18 cellular contexts compared by ENCODE assay signal in the genomic region with DNA sequence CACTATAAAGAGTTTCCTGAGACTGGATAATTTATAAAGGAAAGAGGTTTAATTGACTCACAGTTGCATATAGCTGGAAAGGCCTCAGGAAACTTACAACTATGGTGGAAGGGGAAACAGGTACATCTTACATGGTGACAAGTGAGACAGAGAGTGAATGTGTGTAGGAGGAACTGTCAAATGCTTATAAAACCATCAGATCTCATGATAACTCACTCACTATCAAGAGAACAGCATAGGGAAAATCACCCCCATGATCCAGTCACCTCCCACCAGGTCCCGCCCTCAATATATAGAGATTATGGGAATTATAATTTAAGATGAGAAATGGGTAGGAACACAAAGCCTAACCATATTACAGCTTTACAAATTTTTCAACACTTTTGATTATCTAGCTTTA.
"Had no signal": no experiment of that assay in that cellular context is flagged by ENCODE, and none has a peak within 500 bp of the region (broad histone marks: within the 10 kb centered on the region; RNA-seq: fewer than 3 reads in every experiment).

No MANE protein-coding gene starts in this region.

- DNase-seq: colonic mucosa; cortex of kidney; dermis blood vessel endothelial cell; dorsolateral prefrontal cortex; effector CD4-positive, alpha-beta T cell; effector CD8-positive, alpha-beta T cell; effector memory CD4-positive, alpha-beta T cell; effector memory CD8-positive, alpha-beta T cell; endodermal cell; erythroblast; esophagus squamous epithelium; foreskin fibroblast; foreskin keratinocyte; foreskin melanocyte; gastrocnemius medialis; glutamatergic neuron; heart left ventricle; heart right ventricle had no signal
